Comparison of ENCODE assay signal across 19 cellular contexts in the genomic region with DNA sequence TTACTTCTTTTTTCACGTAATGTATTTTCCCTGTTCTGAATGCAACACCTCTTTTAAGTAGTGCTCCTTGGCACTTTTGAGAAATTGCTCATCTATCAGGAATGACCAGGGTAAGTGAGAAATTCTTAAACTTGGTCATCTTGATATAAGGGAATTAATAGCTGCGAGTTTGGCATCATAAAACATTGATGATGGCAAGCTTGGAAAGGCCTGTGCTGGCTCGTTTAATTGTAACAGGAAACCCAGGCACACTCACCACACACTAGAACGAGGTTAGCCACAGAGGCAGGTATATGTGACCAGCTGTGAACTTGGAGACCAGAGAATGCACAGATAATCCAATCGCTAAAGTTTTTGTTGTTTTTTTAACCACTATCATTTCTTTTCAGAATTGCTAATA. TPM values are rescaled to one million over a fixed set of nuclear protein-coding genes. Genes with fewer than 3 reads are reported as not detected.
DNase-seq lines count a peak whose midpoint lies in the region; ATAC-seq, FAIRE-seq and TF ChIP-seq lines count a peak whose summit lies in the region.
"Had no signal": no experiment of that assay in that cellular context is flagged by ENCODE, and none has a peak within 500 bp of the region (broad histone marks: within the 10 kb centered on the region; RNA-seq: fewer than 3 reads in every experiment).

No MANE protein-coding gene starts in this region.

- no peaks in the 10 kb centered on the region for H3K27me3 Mint-ChIP-seq in activated CD4-positive, alpha-beta T cell treated with anti-CD3 and anti-CD28 coated beads, Interleukin-2, amount 10 ng/mL, durations not matched to agents 7 days and 5 days
- no peaks in the 10 kb centered on the region for H3K27me3 Mint-ChIP-seq in CD8-positive, alpha-beta memory T cell
- no peaks in the 10 kb centered on the region for H3K27me3 Mint-ChIP-seq in astrocyte (ENCODE audit: low read depth, unreplicated experiment)
- H3K27me3 Mint-ChIP-seq in naive thymus-derived CD4-positive, alpha-beta T cell = no peaks in the 10 kb centered on the region
- H3K27me3 Mint-ChIP-seq: progenitor cell of endocrine pancreas had no signal

- intact Hi-C loops in naive thymus-derived CD4-positive, alpha-beta T cell (cut with micrococcal nuclease) = no loop called here

- peaks cover 49% of the 10 kb centered on the region for H3K36me3 Mint-ChIP-seq in activated CD4-positive, alpha-beta T cell treated with anti-CD3 and anti-CD28 coated beads, Interleukin-2, amount 10 ng/mL, durations not matched to agents 7 days and 5 days (ENCODE audit: low read depth)
- H3K36me3 Mint-ChIP-seq in CD8-positive, alpha-beta memory T cell = peaks cover 9 to 94% (median 44%) of the 10 kb centered on the region in 3 donors
- peaks cover 10% of the 10 kb centered on the region for H3K36me3 Mint-ChIP-seq in astrocyte (ENCODE audit: low read depth, unreplicated experiment)
- peaks cover 4 to 59% (median 22%) of the 10 kb centered on the region in 5 donors for H3K36me3 Mint-ChIP-seq in naive thymus-derived CD4-positive, alpha-beta T cell

- H4K20me1 ChIP-seq in astrocyte (ENCODE audit: insufficient read depth, low read length) = no peaks in the 10 kb centered on the region

- H3K79me2 ChIP-seq in astrocyte (ENCODE audit: insufficient read depth, low read length) = no peaks in the 10 kb centered on the region

- no peak overlapping the region for H2AFZ ChIP-seq in astrocyte (ENCODE audit: low read depth, low read length)

- peak; percentile 26 for FAIRE-seq in astrocyte (lab: Jason Lieb, UNC)
- FAIRE-seq: GM12878 had no signal

- no peak overlapping the region for H3K4me2 ChIP-seq in astrocyte (ENCODE audit: low read length)

- no peak for ATAC-seq in naive thymus-derived CD4-positive, alpha-beta T cell
- ATAC-seq in GM18502 (IDR thresholded peaks at IDR 0.05; ENCODE audit: poor library complexity, unreplicated experiment) = no peak
- ATAC-seq: activated T-cell treated with anti-CD3 and anti-CD28 coated beads, Interleukin-2, amount 50 U/mL, for 4 hours; GM12878 had no signal

- no peak overlapping the region for H3K27ac Mint-ChIP-seq in activated CD4-positive, alpha-beta T cell treated with anti-CD3 and anti-CD28 coated beads, Interleukin-2, amount 10 ng/mL, durations not matched to agents 7 days and 5 days
- peak overlapping the region in 6 of 8 donors; percentile 14 to 77 (median 52) for H3K27ac Mint-ChIP-seq in CD8-positive, alpha-beta memory T cell
- no peak overlapping the region for H3K27ac Mint-ChIP-seq in astrocyte (ENCODE audit: unreplicated experiment)
- peak overlapping the region in 8 of 9 donors; percentile 16 to 83 (median 68) for H3K27ac Mint-ChIP-seq in naive thymus-derived CD4-positive, alpha-beta T cell
- H3K27ac Mint-ChIP-seq: natural killer cell, progenitor cell of endocrine pancreas had no signal

- H3K4me1 Mint-ChIP-seq in activated CD4-positive, alpha-beta T cell treated with anti-CD3 and anti-CD28 coated beads, Interleukin-2, amount 10 ng/mL, durations not matched to agents 7 days and 5 days = peaks cover 30% of the 10 kb centered on the region
- H3K4me1 Mint-ChIP-seq in CD8-positive, alpha-beta memory T cell = peaks cover 9 to 22% (median 12%) of the 10 kb centered on the region in 3 donors
- no peaks in the 10 kb centered on the region for H3K4me1 Mint-ChIP-seq in astrocyte (ENCODE audit: low read depth, unreplicated experiment)
- peaks cover 0 to 47% (median 27%) of the 10 kb centered on the region in 7 donors for H3K4me1 Mint-ChIP-seq in naive thymus-derived CD4-positive, alpha-beta T cell

- TF ChIP-seq CTCF in astrocyte (IDR thresholded peaks at IDR 0.05; ENCODE audit: insufficient read depth, low read depth, low read length) = no peak

- peak; percentile 30 for DNase-seq in activated CD4-positive, alpha-beta T cell treated with anti-CD3 and anti-CD28 coated beads, Interleukin-2, amount 10 ng/mL, durations not matched to agents 7 days and 5 days
- DNase-seq in activated CD4-positive, alpha-beta T cell treated with anti-CD3 and anti-CD28 coated beads for 48 hours = no peak
- DNase-seq in CD8-positive, alpha-beta memory T cell = no peak
- peak; percentile 56 for DNase-seq in astrocyte (ENCODE audit: low read depth)
- DNase-seq in naive thymus-derived CD4-positive, alpha-beta T cell = no peak
- DNase-seq in mesenteric fat pad (ENCODE audit: low spot score) = no peak
- no peak for DNase-seq in NCI-H146 treated with DMSO at 0.1 percent for 48 hours (lab: John Stamatoyannopoulos, UW; ENCODE audit: unreplicated experiment)
- DNase-seq: activated T-cell treated with anti-CD3 and anti-CD28 coated beads, Interleukin-2, amount 50 U/mL, for 4 hours; Caco-2; foreskin fibroblast; IMR-90; natural killer cell; SJCRH30 had no signal

- H3K4me1 ChIP-seq in CD8-positive, alpha-beta memory T cell (ENCODE audit: insufficient read depth, low read length) = no peaks in the 10 kb centered on the region
- H3K4me1 ChIP-seq in astrocyte (ENCODE audit: insufficient read depth, low read length) = peaks cover 7% of the 10 kb centered on the region
- H3K4me1 ChIP-seq in naive thymus-derived CD4-positive, alpha-beta T cell (ENCODE audit: control insufficient read depth in 2 of 2, insufficient read depth in 2 of 2, low read length in 2 of 2) = no peaks in the 10 kb centered on the region
- H3K4me1 ChIP-seq: Caco-2, SJCRH30 had no signal

- no peak overlapping the region for H3K27ac ChIP-seq in CD8-positive, alpha-beta memory T cell (ENCODE audit: low read depth, low read length)
- H3K27ac ChIP-seq in astrocyte (ENCODE audit: low read depth, low read length) = no peak overlapping the region
- no peak overlapping the region for H3K27ac ChIP-seq in naive thymus-derived CD4-positive, alpha-beta T cell (ENCODE audit: low read depth, low read length)
- H3K27ac ChIP-seq: SJCRH30, vagina had no signal

- peaks cover 18% of the 10 kb centered on the region for H3K36me3 ChIP-seq in CD8-positive, alpha-beta memory T cell (ENCODE audit: insufficient read depth, low read length)
- no peaks in the 10 kb centered on the region for H3K36me3 ChIP-seq in astrocyte (ENCODE audit: insufficient read depth, low read length)
- peaks cover 0 to 94% (median 0%) of the 10 kb centered on the region in 3 experiments for H3K36me3 ChIP-seq in naive thymus-derived CD4-positive, alpha-beta T cell (ENCODE audit: control insufficient read depth in 2 of 3, insufficient read depth in 3 of 3, low read length in 3 of 3)
- H3K36me3 ChIP-seq: SJCRH30 had no signal

- POLR2A ChIA-PET in activated CD4-positive, alpha-beta T cell treated with anti-CD3 and anti-CD28 coated beads, Interleukin-2, amount 10 ng/mL, durations not matched to agents 7 days and 5 days (lab: Charles Lee) = no interaction called here
- POLR2A ChIA-PET in CD8-positive, alpha-beta memory T cell (lab: Charles Lee) = no interaction called here
- POLR2A ChIA-PET in naive thymus-derived CD4-positive, alpha-beta T cell (lab: Charles Lee) = interaction anchor here (2.9 kb wide), 1 partner anchor 12 kb away, joined by 11 read pairs; no protein-coding TSS in a partner anchor

- no peaks in the 10 kb centered on the region for H3K9me3 Mint-ChIP-seq in activated CD4-positive, alpha-beta T cell treated with anti-CD3 and anti-CD28 coated beads, Interleukin-2, amount 10 ng/mL, durations not matched to agents 7 days and 5 days
- no peaks in the 10 kb centered on the region for H3K9me3 Mint-ChIP-seq in CD8-positive, alpha-beta memory T cell
- no peaks in the 10 kb centered on the region for H3K9me3 Mint-ChIP-seq in astrocyte (ENCODE audit: unreplicated experiment)
- no peaks in the 10 kb centered on the region for H3K9me3 Mint-ChIP-seq in naive thymus-derived CD4-positive, alpha-beta T cell
- H3K9me3 Mint-ChIP-seq: activated T-cell treated with anti-CD3 and anti-CD28 coated beads, Interleukin-2, amount 50 U/mL, for 4 hours; natural killer cell had no signal

- H3K4me3 Mint-ChIP-seq in activated CD4-positive, alpha-beta T cell treated with anti-CD3 and anti-CD28 coated beads, Interleukin-2, amount 10 ng/mL, durations not matched to agents 7 days and 5 days = no peak overlapping the region
- peak overlapping the region in 2 of 7 donors; percentile 15 to 29 for H3K4me3 Mint-ChIP-seq in CD8-positive, alpha-beta memory T cell
- H3K4me3 Mint-ChIP-seq in astrocyte (ENCODE audit: unreplicated experiment) = no peak overlapping the region
- H3K4me3 Mint-ChIP-seq in naive thymus-derived CD4-positive, alpha-beta T cell = peak overlapping the region in 1 of 10 donors; percentile 18
- H3K4me3 Mint-ChIP-seq: activated T-cell treated with anti-CD3 and anti-CD28 coated beads, Interleukin-2, amount 50 U/mL, for 4 hours; natural killer cell had no signal

- no peak overlapping the region for H3K9ac ChIP-seq in astrocyte (ENCODE audit: low read length)

- H3K4me3 ChIP-seq in CD8-positive, alpha-beta memory T cell (ENCODE audit: low read length) = no peak overlapping the region
- H3K4me3 ChIP-seq in astrocyte (ENCODE audit: insufficient read depth, low read depth, low read length) = no peak overlapping the region
- no peak overlapping the region for H3K4me3 ChIP-seq in naive thymus-derived CD4-positive, alpha-beta T cell (ENCODE audit: low read length)
- H3K4me3 ChIP-seq: GM12878, SJCRH30, vagina had no signal

- no peaks in the 10 kb centered on the region for H3K9me3 ChIP-seq in CD8-positive, alpha-beta memory T cell (ENCODE audit: low read length)
- no peaks in the 10 kb centered on the region for H3K9me3 ChIP-seq in astrocyte (ENCODE audit: insufficient read depth, low read depth, low read length)
- no peaks in the 10 kb centered on the region for H3K9me3 ChIP-seq in naive thymus-derived CD4-positive, alpha-beta T cell (ENCODE audit: control insufficient read depth in 2 of 3, low read length in 3 of 3)
- H3K9me3 ChIP-seq: Caco-2, SJCRH30, vagina had no signal

- H3K27me3 ChIP-seq in CD8-positive, alpha-beta memory T cell (ENCODE audit: insufficient read depth, low read length, poor library complexity, severe bottlenecking) = no peaks in the 10 kb centered on the region
- no peaks in the 10 kb centered on the region for H3K27me3 ChIP-seq in astrocyte (ENCODE audit: insufficient read depth, low read length)
- no peaks in the 10 kb centered on the region for H3K27me3 ChIP-seq in naive thymus-derived CD4-positive, alpha-beta T cell (ENCODE audit: control insufficient read depth in 2 of 2, insufficient read depth in 2 of 2, low read length in 2 of 2)
- H3K27me3 ChIP-seq: SJCRH30, vagina had no signal

- CTCF ChIA-PET in activated CD4-positive, alpha-beta T cell treated with anti-CD3 and anti-CD28 coated beads, Interleukin-2, amount 10 ng/mL, durations not matched to agents 7 days and 5 days (lab: Charles Lee) = interaction anchor here (2.0 kb wide), 1 partner anchor 10 kb away, joined by 10 read pairs; no protein-coding TSS in a partner anchor
- CTCF ChIA-PET in CD8-positive, alpha-beta memory T cell (lab: Charles Lee) = no interaction called here
- CTCF ChIA-PET in naive thymus-derived CD4-positive, alpha-beta T cell (lab: Charles Lee) = no interaction called here

RNA-seq across cellular contexts. Expression of gene FAM118A, which starts 24.3 kb away (rescaled TPM):
- total RNA-seq in activated CD4-positive, alpha-beta T cell treated with anti-CD3 and anti-CD28 coated beads, Interleukin-2, amount 10 ng/mL, durations not matched to agents 7 days and 5 days = 10 to 100 TPM; 35.6 to 37.0 TPM
- total RNA-seq in CD8-positive, alpha-beta memory T cell = 10 to 100 TPM; 28.1 to 28.4 TPM
- 27.8 TPM for polyA plus RNA-seq in CD8-positive, alpha-beta memory T cell
- total RNA-seq in astrocyte (18.3 and 18.7 TPM in 2 replicates), mesenteric fat pad (22.2 TPM)
- 100 to 1,000 TPM in 4 of 5 experiments, 10 to 100 TPM in 1; 61.3 to 216 (median 111) TPM for total RNA-seq in naive thymus-derived CD4-positive, alpha-beta T cell
- polyA plus RNA-seq in naive thymus-derived CD4-positive, alpha-beta T cell = 10 to 100 TPM; 54.0 to 81.6 TPM

RNA-seq across cellular contexts. Expression of gene UPK3A, which starts 49.3 kb away (rescaled TPM):
- total RNA-seq in activated CD4-positive, alpha-beta T cell treated with anti-CD3 and anti-CD28 coated beads, Interleukin-2, amount 10 ng/mL, durations not matched to agents 7 days and 5 days = not detected
- not detected for total RNA-seq in CD8-positive, alpha-beta memory T cell
- polyA plus RNA-seq in CD8-positive, alpha-beta memory T cell = not detected
- not detected in 2 replicates for total RNA-seq in astrocyte
- under 1 TPM in 1 of 5 experiments, not detected in 4; 0.61 TPM for total RNA-seq in naive thymus-derived CD4-positive, alpha-beta T cell
- under 1 TPM in 1 of 2 donors, not detected in 1; 0.25 TPM for polyA plus RNA-seq in naive thymus-derived CD4-positive, alpha-beta T cell
- total RNA-seq in mesenteric fat pad = not detected
- total RNA-seq: activated T-cell treated with anti-CD3 and anti-CD28 coated beads, Interleukin-2, amount 50 U/mL, for 4 hours; cerebellum; G401; GM12878; IMR-90; SJCRH30; vagina had no signal
- polyA plus RNA-seq: GM12878, IMR-90 had no signal

Comparison
In these comparisons a context has a peak if more than half of its experiments do, and no peak if none do; other contexts are left out.
1. DNase-seq: peak in activated CD4-positive, alpha-beta T cell treated with anti-CD3 and anti-CD28 coated beads, Interleukin-2, amount 10 ng/mL, durations not matched to agents 7 days and 5 days (single experiment) and astrocyte (single experiment); none in activated CD4-positive, alpha-beta T cell treated with anti-CD3 and anti-CD28 coated beads for 48 hours (single experiment), CD8-positive, alpha-beta memory T cell (0 of 5), naive thymus-derived CD4-positive, alpha-beta T cell (0 of 9), mesenteric fat pad (single experiment) and NCI-H146 treated with DMSO at 0.1 percent for 48 hours (single experiment).
2. H3K27ac Mint-ChIP-seq: peak in CD8-positive, alpha-beta memory T cell (6 of 8) and naive thymus-derived CD4-positive, alpha-beta T cell (8 of 9); none in activated CD4-positive, alpha-beta T cell treated with anti-CD3 and anti-CD28 coated beads, Interleukin-2, amount 10 ng/mL, durations not matched to agents 7 days and 5 days (single experiment) and astrocyte (single experiment).